ENCODE assay signal across 8 cellular contexts in genomic region chr4:155377281-155377680, GRCh38. TPM values are rescaled to one million over a fixed set of nuclear protein-coding genes. Genes with fewer than 3 reads are reported as not detected.
DNase-seq lines count a peak whose midpoint lies in the region; ATAC-seq lines count a peak whose summit lies in the region.

No MANE protein-coding gene starts in this region.

- no peaks in the 10 kb centered on the region for H3K79me1 ChIP-seq in neuronal stem cell (ENCODE audit: low read depth, low read length)

- H3K4me3 Mint-ChIP-seq in central memory CD8-positive, alpha-beta T cell, result peak overlapping the region; percentile 85

- no peak overlapping the region for H4K91ac ChIP-seq in neuronal stem cell (ENCODE audit: low read depth, low read length, poor library complexity)

- no peak overlapping the region for H3K23ac ChIP-seq in neuronal stem cell (ENCODE audit: low read depth, low read length, poor library complexity)

- peaks cover 2 to 12% of the 10 kb centered on the region in 2 donors for H3K36me3 ChIP-seq in neuronal stem cell (replicated peaks in 1 of 2; ENCODE audit: control insufficient read depth in 2 of 2, insufficient read depth in 2 of 2, low read length in 2 of 2)

- no peak overlapping the region for H2BK12ac ChIP-seq in neuronal stem cell (ENCODE audit: low read length)

- peak overlapping the region; percentile 96 for H2AFZ ChIP-seq in neuronal stem cell (ENCODE audit: low read length)

- no peak overlapping the region for H3K9ac ChIP-seq in neuronal stem cell (ENCODE audit: low read depth, low read length, poor library complexity)

- peaks cover 0 to 2% (median 0%) of the 10 kb centered on the region in 3 experiments for H3K27me3 ChIP-seq in neuronal stem cell (ENCODE audit: control insufficient read depth in 3 of 3, insufficient read depth in 3 of 3, low read depth in 1 of 3, low read length in 3 of 3)

- no peak overlapping the region for H2BK15ac ChIP-seq in neuronal stem cell (ENCODE audit: low read length)

- peaks cover 4% of the 10 kb centered on the region for H3K4me1 Mint-ChIP-seq in central memory CD8-positive, alpha-beta T cell

- H3K9me3 ChIP-seq in neuronal stem cell (replicated peaks in 1 of 2; ENCODE audit: control insufficient read depth in 2 of 2, insufficient read depth in 1 of 2, low read depth in 1 of 2, low read length in 2 of 2), result no peaks in the 10 kb centered on the region

- H2AK5ac ChIP-seq in neuronal stem cell (ENCODE audit: low read depth, low read length), result no peak overlapping the region

- peak overlapping the region in 1 of 2 donors; percentile 22 for H3K4me3 ChIP-seq in neuronal stem cell (ENCODE audit: low read length in 2 of 2)

- ATAC-seq in central memory CD8-positive, alpha-beta T cell (replicated peaks; ENCODE audit: extremely low read depth, poor library complexity, severe bottlenecking), result no peak
- ATAC-seq in GM19351 (IDR thresholded peaks at IDR 0.05; ENCODE audit: unreplicated experiment), result no peak
- ATAC-seq in HG02852 (IDR thresholded peaks at IDR 0.05; ENCODE audit: unreplicated experiment), result no peak

- no peak overlapping the region for H4K8ac ChIP-seq in neuronal stem cell (ENCODE audit: low read depth, low read length)

- no peak overlapping the region for H3K14ac ChIP-seq in neuronal stem cell (ENCODE audit: low read length)

- no peaks in the 10 kb centered on the region for H3K9me3 Mint-ChIP-seq in central memory CD8-positive, alpha-beta T cell

- H3K4ac ChIP-seq in neuronal stem cell (ENCODE audit: low read length), result no peak overlapping the region

- WGBS in neuronal stem cell (ENCODE audit: extremely low coverage in 2 of 2, insufficient read length in 2 of 2, insufficient replicate concordance in 1 of 2), 2 donors, result no CpG with 5 or more reads among the region's 3 CpGs

- no peaks in the 10 kb centered on the region for H3K27me3 Mint-ChIP-seq in central memory CD8-positive, alpha-beta T cell

- peaks cover 2 to 4% of the 10 kb centered on the region in 2 donors for H3K4me1 ChIP-seq in neuronal stem cell (ENCODE audit: control insufficient read depth in 2 of 2, insufficient read depth in 1 of 2, low read depth in 1 of 2, low read length in 2 of 2)

- H2BK120ac ChIP-seq in neuronal stem cell (ENCODE audit: low read depth, low read length), result no peak overlapping the region

- H3K27ac Mint-ChIP-seq in central memory CD8-positive, alpha-beta T cell (ENCODE audit: low read depth), result peak overlapping the region; percentile 91

- no peak overlapping the region for H2BK5ac ChIP-seq in neuronal stem cell (ENCODE audit: low read length)

- no peak overlapping the region for H3K18ac ChIP-seq in neuronal stem cell (ENCODE audit: low read length)

- no peak overlapping the region for H3K4me2 ChIP-seq in neuronal stem cell (ENCODE audit: insufficient read depth, low read length, poor library complexity, severe bottlenecking)

- DNase-seq in Daoy (ENCODE audit: low read depth) (peak; percentile 9), NCI-H2029 treated with DMSO at 0.1 percent for 48 hours (lab: John Stamatoyannopoulos, UW) (peak; percentile 80), neuronal stem cell (ENCODE audit: low spot score) (no peak), NCI-H2227 (lab: John Stamatoyannopoulos, UW; ENCODE audit: unreplicated experiment) (no peak), D341Med (ENCODE audit: low spot score) (no peak)
- DNase-seq in central memory CD8-positive, alpha-beta T cell (ENCODE audit: low spot score in 2 of 2), result no peak

- H3K27ac ChIP-seq in neuronal stem cell (replicated peaks; ENCODE audit: low read length), result no peak overlapping the region

- H3K36me3 Mint-ChIP-seq in central memory CD8-positive, alpha-beta T cell (ENCODE audit: insufficient read depth), result peaks cover 8% of the 10 kb centered on the region

RNA-seq across cellular contexts. Expression of gene MAP9, which starts 0.5 kb away (rescaled TPM):
- total RNA-seq in Daoy (2014; rRNA removed; shearing (Covaris generic)), result 4.7 and 5.5 TPM in 2 replicates
- 30.6 TPM for polyA plus RNA-seq in neuronal stem cell (2013, experiment 1 of 2)
- polyA plus RNA-seq in neuronal stem cell (2013, experiment 2 of 2), result 31.7 TPM

Comparison
In these comparisons a context has a peak if more than half of its experiments do, and no peak if none do; other contexts are left out.
1. DNase-seq: peak in Daoy (single experiment) and NCI-H2029 treated with DMSO at 0.1 percent for 48 hours (single experiment); none in central memory CD8-positive, alpha-beta T cell (0 of 2), neuronal stem cell (single experiment), NCI-H2227 (single experiment) and D341Med (single experiment).